ENCODE assay signal across 17 cellular contexts in genomic region chr12:5827591-5827990, GRCh38.
"Had no signal": no experiment of that assay in that cellular context is flagged by ENCODE, and none has a peak within 500 bp of the region (broad histone marks: within the 10 kb centered on the region; RNA-seq: fewer than 3 reads in every experiment).

No MANE protein-coding gene starts in this region.

- H3K27me3 ChIP-seq: cardiac muscle cell, foreskin keratinocyte, thyroid gland had no signal

- H3K36me3 ChIP-seq: cardiac muscle cell, neutrophil, thyroid gland had no signal

- DNase-seq: activated CD4-positive, alpha-beta T cell treated with anti-CD3 and anti-CD28 coated beads for 36 hours; activated CD4-positive, alpha-beta T cell treated with anti-CD3 and anti-CD28 coated beads, Interleukin-2, amount 50 U/mL, for 48 hours; activated T-cell treated with anti-CD3 and anti-CD28 coated beads for 4 hours; foreskin keratinocyte; immature natural killer cell; kidney glomerular epithelial cell; mesenchymal stem cell; naive thymus-derived CD8-positive, alpha-beta T cell; stimulated activated CD4-positive, alpha-beta T cell treated with anti-CD3 and anti-CD28 coated beads, Interleukin-12 subunit alpha, Interleukin-12 subunit beta, amount 100 ng/mL, for 4 hours; stimulated activated CD4-positive, alpha-beta T cell treated with anti-CD3 and anti-CD28 coated beads, Interleukin-1b, Interleukin-23, amount 100 ng/mL, for 48 hours; stimulated activated naive CD4-positive, alpha-beta T cell treated with Interleukin-2 at 50 U/mL for 16 hours; SW 1271; T-helper 2 cell; thyroid gland had no signal

- ATAC-seq: activated CD4-positive, alpha-beta T cell treated with anti-CD3 and anti-CD28 coated beads for 36 hours; foreskin keratinocyte; naive thymus-derived CD8-positive, alpha-beta T cell had no signal

- H3K4me1 ChIP-seq: foreskin keratinocyte, thyroid gland had no signal

- H3K9me3 ChIP-seq: neutrophil, thyroid gland had no signal

- H3K4me3 ChIP-seq: cardiac muscle cell, thyroid gland had no signal

- H3K27ac ChIP-seq: cardiac muscle cell, foreskin keratinocyte, neutrophil, thyroid gland, VCaP had no signal
